Comparison of ENCODE assay signal across 1 cellular context in genomic region chr17:4938670-4939553, GRCh38.
TF ChIP-seq lines count a peak whose summit lies in the region.

No MANE protein-coding gene starts in this region.

TF ChIP-seq in GM12878, 131 proteins besides CTCF, POLR2A, EP300 and RAD21:
- TF ChIP-seq MLLT1 (IDR thresholded peaks at IDR 0.05) = peak; percentile 66
- no peak for TF ChIP-seq YY1 (IDR thresholded peaks at IDR 0.05; ENCODE audit: low read depth, low read length)
